ENCODE assay signal across 2 cellular contexts in genomic region chr16:11104168-11105037, GRCh38.
TF ChIP-seq lines count a peak whose summit lies in the region.

No MANE protein-coding gene starts in this region.

TF ChIP-seq in SK-N-SH, 30 proteins besides CTCF, POLR2A, EP300 and RAD21 (continued from another document):
- TF ChIP-seq USF1 (IDR thresholded peaks at IDR 0.05; ENCODE audit: borderline replicate concordance, low read depth) (no peak), GATA2 (CRISPR knock-in tag; IDR thresholded peaks at IDR 0.05) (no peak), MEF2A (IDR thresholded peaks at IDR 0.05; ENCODE audit: borderline replicate concordance, low read depth) (no peak), SIN3A (IDR thresholded peaks at IDR 0.05; ENCODE audit: borderline replicate concordance, low read depth, low read length) (no peak), GABPA (IDR thresholded peaks at IDR 0.05; ENCODE audit: low read depth) (no peak), TAF1 (IDR thresholded peaks at IDR 0.05; ENCODE audit: borderline replicate concordance, low read depth, low read length) (no peak), EZH2phosphoT487 (IDR thresholded peaks at IDR 0.05; ENCODE audit: borderline replicate concordance, low read depth) (no peak), FOXJ3 (CRISPR knock-in tag; IDR thresholded peaks at IDR 0.05) (no peak), POLR2AphosphoS5 (IDR thresholded peaks at IDR 0.05; ENCODE audit: low read depth, low read length) (no peak), NRF1 (IDR thresholded peaks at IDR 0.05; ENCODE audit: low read depth, low read length) (no peak), FOSL2 (IDR thresholded peaks at IDR 0.05; ENCODE audit: borderline replicate concordance, low read depth) (no peak), IRF3 (IDR thresholded peaks at IDR 0.05; ENCODE audit: low read depth, low read length) (no peak), TCF12 (IDR thresholded peaks at IDR 0.05) (no peak), NFIC (IDR thresholded peaks at IDR 0.05; ENCODE audit: borderline replicate concordance) (no peak), CHD2 (IDR thresholded peaks at IDR 0.05; ENCODE audit: low read length, partially characterized antibody) (no peak)
TF ChIP-seq in SK-N-SH: peak in this region for 0.

TF ChIP-seq in SK-N-SH treated with all-trans-retinoic acid at 6 μM for 48 hours, 23 proteins besides CTCF, POLR2A, EP300 and RAD21 (continued from another document):
- TF ChIP-seq CSRNP3 (CRISPR knock-in tag; IDR thresholded peaks at IDR 0.05) (no peak), ESRRG (CRISPR knock-in tag; IDR thresholded peaks at IDR 0.05) (no peak), GLIS3 (CRISPR knock-in tag; IDR thresholded peaks at IDR 0.05) (no peak), ZC3H10 (CRISPR knock-in tag; IDR thresholded peaks at IDR 0.05) (no peak), ZNF70 (CRISPR knock-in tag; IDR thresholded peaks at IDR 0.05) (no peak), ARNTL (CRISPR knock-in tag; IDR thresholded peaks at IDR 0.05; ENCODE audit: borderline replicate concordance, low read depth) (no peak), TOX (CRISPR knock-in tag; IDR thresholded peaks at IDR 0.05; ENCODE audit: borderline replicate concordance) (no peak), CREB5 (CRISPR knock-in tag; IDR thresholded peaks at IDR 0.05; ENCODE audit: low read depth) (no peak), TCF4 (CRISPR knock-in tag; IDR thresholded peaks at IDR 0.05; ENCODE audit: borderline replicate concordance) (no peak), ZNF565 (CRISPR knock-in tag; conservative IDR thresholded peaks at IDR 0.05; ENCODE audit: low read depth) (no peak), CSDC2 (CRISPR knock-in tag; IDR thresholded peaks at IDR 0.05) (no peak)
